8 cellular contexts compared by ENCODE assay signal in the genomic region with DNA sequence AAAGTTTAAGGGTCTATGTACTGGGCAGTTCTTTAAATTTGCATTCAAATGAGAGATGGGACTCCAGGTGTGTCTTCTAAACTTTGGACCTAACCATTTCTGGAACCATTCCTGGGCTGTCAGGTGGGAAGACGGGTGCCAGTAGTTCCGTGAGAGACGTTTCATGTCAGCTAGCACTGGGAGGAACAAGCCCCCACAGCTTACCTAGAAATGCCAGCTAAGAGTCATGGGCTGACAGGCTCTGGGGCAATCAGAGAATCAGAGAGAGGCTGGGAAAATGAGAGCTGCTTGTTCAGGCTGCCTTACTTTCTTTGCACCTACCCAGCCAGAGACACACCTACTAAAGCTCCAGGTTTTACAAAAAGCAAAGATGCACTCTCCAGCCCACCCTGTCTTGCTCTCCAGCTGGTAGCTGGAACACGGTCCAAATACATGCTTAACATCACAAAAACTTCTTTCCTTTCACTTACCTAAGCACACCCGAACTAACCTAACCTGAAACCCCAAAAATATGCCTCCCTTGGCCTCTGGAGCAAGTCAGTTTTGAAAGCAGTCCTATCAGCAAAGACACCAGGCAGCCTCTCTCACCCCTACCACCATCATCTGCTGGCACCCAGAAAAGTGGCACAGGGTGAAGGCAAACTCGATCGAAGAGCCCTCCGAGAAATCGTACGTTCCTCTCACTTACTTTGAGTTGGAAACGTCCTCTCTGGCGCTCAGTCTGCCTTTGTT. TPM values are rescaled to one million over a fixed set of nuclear protein-coding genes. Genes with fewer than 3 reads are reported as not detected.
DNase-seq lines count a peak whose midpoint lies in the region; ATAC-seq and TF ChIP-seq lines count a peak whose summit lies in the region.

No MANE protein-coding gene starts in this region.

- POLR2A ChIA-PET in HEK293 (lab: Yijun Ruan, JAX), result no interaction called here

- no peaks in the 10 kb centered on the region for H3K79me2 ChIP-seq in mammary epithelial cell (ENCODE audit: insufficient read depth, low read length)

- DNase-seq in mammary epithelial cell, result peak; percentile 31
- no peak for DNase-seq in skeletal muscle cell (ENCODE audit: low read depth)
- DNase-seq in NK-92 (lab: John Stamatoyannopoulos, UW; ENCODE audit: unreplicated experiment), result no peak
- DNase-seq in D341Med (ENCODE audit: low spot score), result no peak
- DNase-seq in activated naive CD4-positive, alpha-beta T cell treated with anti-CD3 and anti-CD28 coated beads, Interleukin-2, amount 50 U/mL, for 16 hours, result no peak

- H3K4me2 ChIP-seq in mammary epithelial cell (ENCODE audit: insufficient read depth, low read depth, low read length), result peak overlapping the region; percentile 83

- H3K27ac ChIP-seq in HEK293 (ENCODE audit: extremely low read depth, low read depth, low read length), result no peak overlapping the region
- H3K27ac ChIP-seq in mammary epithelial cell (ENCODE audit: insufficient read depth, low read depth, low read length), result no peak overlapping the region
- H3K27ac ChIP-seq in iPS-20b (ENCODE audit: low read length), result no peak overlapping the region

- no peaks in the 10 kb centered on the region for H3K4me1 ChIP-seq in HEK293 (ENCODE audit: control insufficient read depth, insufficient read depth, low read length)
- peaks cover 13% of the 10 kb centered on the region for H3K4me1 ChIP-seq in mammary epithelial cell (ENCODE audit: insufficient read depth, low read length)
- peaks cover 28% of the 10 kb centered on the region; the same call in 1 of the 2 replicates for H3K4me1 ChIP-seq in iPS-20b (ENCODE audit: insufficient read depth, low read length)

- in situ Hi-C loops in mammary epithelial cell (cut with MboI; ENCODE audit: low sequenced_read_pairs in 2 of 2), result no loop called here

- intact Hi-C loops in mammary epithelial cell (cut with micrococcal nuclease), result loop anchor here (10.0 kb wide), 1 partner anchor 252 kb away; no protein-coding TSS in a partner anchor

- H3K36me3 ChIP-seq in HEK293 (ENCODE audit: control insufficient read depth in 2 of 2, insufficient read depth in 1 of 2, low read length in 2 of 2) (no peaks in the 10 kb centered on the region), mammary epithelial cell (ENCODE audit: insufficient read depth, low read length) (no peaks in the 10 kb centered on the region), iPS-20b (ENCODE audit: insufficient read depth, low read depth, low read length) (no peaks in the 10 kb centered on the region)

- H3K4me3 ChIP-seq in HEK293 (ENCODE audit: low read depth, low read length), result peak overlapping the region; percentile 50
- peak overlapping the region; percentile 24 to 50 (median 31) for H3K4me3 ChIP-seq in mammary epithelial cell (replicated peaks in 1 of 3; ENCODE audit: insufficient read depth in 1 of 3, low read depth in 2 of 3, low read length in 3 of 3)
- peak overlapping the region; percentile 75 for H3K4me3 ChIP-seq in iPS-20b (ENCODE audit: low read length)
- H3K4me3 ChIP-seq in skeletal muscle cell (ENCODE audit: low read depth, low read length), result peak overlapping the region; percentile 44

- H2AFZ ChIP-seq in mammary epithelial cell (ENCODE audit: low read depth, low read length), result peak overlapping the region; percentile 90

- no TSS peak for BruUV-seq in mammary epithelial cell (replicated peaks; lab: Mats Ljungman, UMichigan)

- CTCF ChIA-PET in HEK293 (lab: Yijun Ruan, JAX) (no interaction called here), mammary epithelial cell (lab: Charles Lee; ENCODE audit: low non-redundant PET) (no interaction called here)

- TF ChIP-seq CTCF in HEK293 (tag by site-specific recombination; IDR thresholded peaks at IDR 0.05), result no peak
- TF ChIP-seq CTCF in mammary epithelial cell (conservative IDR thresholded peaks at IDR 0.05 in 1 of 2, IDR thresholded peaks at IDR 0.05 in 1 of 2; ENCODE audit: extremely low read depth in 1 of 2, insufficient read depth in 1 of 2, low read depth in 1 of 2, low read length in 2 of 2), result peak in 1 of 2 donors; percentile 1

- H4K20me1 ChIP-seq in mammary epithelial cell (ENCODE audit: insufficient read depth, low read length), result no peaks in the 10 kb centered on the region

- no peak for ATAC-seq in GM19395 (IDR thresholded peaks at IDR 0.05; ENCODE audit: unreplicated experiment)

- no peaks in the 10 kb centered on the region for H3K9me3 ChIP-seq in HEK293 (ENCODE audit: control insufficient read depth, insufficient read depth, low read depth, low read length)
- H3K9me3 ChIP-seq in mammary epithelial cell (replicated peaks; ENCODE audit: insufficient read depth, low read length), result no peaks in the 10 kb centered on the region
- no peaks in the 10 kb centered on the region for H3K9me3 ChIP-seq in iPS-20b (ENCODE audit: insufficient read depth, low read depth, low read length)

- dilution Hi-C loops in mammary epithelial cell (cut with HindIII; ENCODE audit: low sequenced_read_pairs), result no loop called here

- peak overlapping the region; percentile 30 for H3K9ac ChIP-seq in mammary epithelial cell (ENCODE audit: insufficient read depth, low read length)
- peak overlapping the region; percentile 80; the same call in 1 of the 2 replicates for H3K9ac ChIP-seq in iPS-20b (ENCODE audit: low read depth, low read length)

- WGBS in mammary epithelial cell (ENCODE audit: low coverage, missing lambda C conversion rate), result 2% methylated on average over 5 of the region's 12 CpGs

- H3K27me3 ChIP-seq in mammary epithelial cell (ENCODE audit: insufficient read depth, low read length), result no peaks in the 10 kb centered on the region
- peaks cover 17% of the 10 kb centered on the region for H3K27me3 ChIP-seq in iPS-20b (ENCODE audit: insufficient read depth, low read length)

TF ChIP-seq in HEK293, 187 proteins besides CTCF, POLR2A, EP300 and RAD21 (continues in another document):
- TF ChIP-seq FEZF1 (tag by site-specific recombination; IDR thresholded peaks at IDR 0.05), result no peak
- TF ChIP-seq KLF9 (tag by site-specific recombination; IDR thresholded peaks at IDR 0.05; ENCODE audit: low read depth), result no peak
- TF ChIP-seq ZNF548 (tag by site-specific recombination; IDR thresholded peaks at IDR 0.05), result no peak
- TF ChIP-seq ZNF626 (tag by site-specific recombination; IDR thresholded peaks at IDR 0.05), result no peak
- TF ChIP-seq, protein P1, sequence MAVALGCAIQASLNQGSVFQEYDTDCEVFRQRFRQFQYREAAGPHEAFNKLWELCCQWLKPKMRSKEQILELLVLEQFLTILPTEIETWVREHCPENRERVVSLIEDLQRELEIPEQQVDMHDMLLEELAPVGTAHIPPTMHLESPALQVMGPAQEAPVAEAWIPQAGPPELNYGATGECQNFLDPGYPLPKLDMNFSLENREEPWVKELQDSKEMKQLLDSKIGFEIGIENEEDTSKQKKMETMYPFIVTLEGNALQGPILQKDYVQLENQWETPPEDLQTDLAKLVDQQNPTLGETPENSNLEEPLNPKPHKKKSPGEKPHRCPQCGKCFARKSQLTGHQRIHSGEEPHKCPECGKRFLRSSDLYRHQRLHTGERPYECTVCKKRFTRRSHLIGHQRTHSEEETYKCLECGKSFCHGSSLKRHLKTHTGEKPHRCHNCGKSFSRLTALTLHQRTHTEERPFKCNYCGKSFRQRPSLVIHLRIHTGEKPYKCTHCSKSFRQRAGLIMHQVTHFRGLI (tag by site-specific recombination; IDR thresholded peaks at IDR 0.05), result no peak
- TF ChIP-seq BCL11B (tag by site-specific recombination; IDR thresholded peaks at IDR 0.05; ENCODE audit: low read depth), result no peak
- TF ChIP-seq, protein P2, sequence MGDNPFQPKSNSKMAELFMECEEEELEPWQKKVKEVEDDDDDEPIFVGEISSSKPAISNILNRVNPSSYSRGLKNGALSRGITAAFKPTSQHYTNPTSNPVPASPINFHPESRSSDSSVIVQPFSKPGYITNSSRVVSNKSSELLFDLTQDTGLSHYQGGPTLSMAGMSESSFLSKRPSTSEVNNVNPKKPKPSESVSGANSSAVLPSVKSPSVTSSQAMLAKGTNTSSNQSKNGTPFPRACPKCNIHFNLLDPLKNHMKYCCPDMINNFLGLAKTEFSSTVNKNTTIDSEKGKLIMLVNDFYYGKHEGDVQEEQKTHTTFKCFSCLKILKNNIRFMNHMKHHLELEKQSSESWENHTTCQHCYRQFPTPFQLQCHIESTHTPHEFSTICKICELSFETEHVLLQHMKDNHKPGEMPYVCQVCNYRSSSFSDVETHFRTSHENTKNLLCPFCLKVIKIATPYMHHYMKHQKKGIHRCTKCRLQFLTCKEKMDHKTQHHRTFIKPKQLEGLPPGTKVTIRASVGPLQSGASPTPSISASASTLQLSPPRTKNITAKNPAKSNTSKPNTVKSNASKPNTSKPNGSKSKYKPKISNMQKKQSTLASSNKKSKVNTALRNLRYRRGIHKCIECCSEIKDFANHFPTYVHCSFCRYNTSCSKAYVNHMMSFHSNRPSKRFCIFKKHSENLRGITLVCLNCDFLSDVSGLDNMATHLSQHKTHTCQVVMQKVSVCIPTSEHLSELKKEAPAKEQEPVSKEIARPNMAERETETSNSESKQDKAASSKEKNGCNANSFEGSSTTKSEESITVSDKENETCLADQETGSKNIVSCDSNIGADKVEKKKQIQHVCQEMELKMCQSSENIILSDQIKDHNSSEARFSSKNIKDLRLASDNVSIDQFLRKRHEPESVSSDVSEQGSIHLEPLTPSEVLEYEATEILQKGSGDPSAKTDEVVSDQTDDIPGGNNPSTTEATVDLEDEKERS (tag by site-specific recombination; IDR thresholded peaks at IDR 0.05), result no peak
- no peak for TF ChIP-seq HOXA7 (CRISPR knock-in tag; IDR thresholded peaks at IDR 0.05; ENCODE audit: borderline replicate concordance)
- TF ChIP-seq ZSCAN16 (tag by site-specific recombination; IDR thresholded peaks at IDR 0.05), result no peak
- TF ChIP-seq, protein P3, sequence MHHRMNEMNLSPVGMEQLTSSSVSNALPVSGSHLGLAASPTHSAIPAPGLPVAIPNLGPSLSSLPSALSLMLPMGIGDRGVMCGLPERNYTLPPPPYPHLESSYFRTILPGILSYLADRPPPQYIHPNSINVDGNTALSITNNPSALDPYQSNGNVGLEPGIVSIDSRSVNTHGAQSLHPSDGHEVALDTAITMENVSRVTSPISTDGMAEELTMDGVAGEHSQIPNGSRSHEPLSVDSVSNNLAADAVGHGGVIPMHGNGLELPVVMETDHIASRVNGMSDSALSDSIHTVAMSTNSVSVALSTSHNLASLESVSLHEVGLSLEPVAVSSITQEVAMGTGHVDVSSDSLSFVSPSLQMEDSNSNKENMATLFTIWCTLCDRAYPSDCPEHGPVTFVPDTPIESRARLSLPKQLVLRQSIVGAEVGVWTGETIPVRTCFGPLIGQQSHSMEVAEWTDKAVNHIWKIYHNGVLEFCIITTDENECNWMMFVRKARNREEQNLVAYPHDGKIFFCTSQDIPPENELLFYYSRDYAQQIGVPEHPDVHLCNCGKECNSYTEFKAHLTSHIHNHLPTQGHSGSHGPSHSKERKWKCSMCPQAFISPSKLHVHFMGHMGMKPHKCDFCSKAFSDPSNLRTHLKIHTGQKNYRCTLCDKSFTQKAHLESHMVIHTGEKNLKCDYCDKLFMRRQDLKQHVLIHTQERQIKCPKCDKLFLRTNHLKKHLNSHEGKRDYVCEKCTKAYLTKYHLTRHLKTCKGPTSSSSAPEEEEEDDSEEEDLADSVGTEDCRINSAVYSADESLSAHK (tag by site-specific recombination; IDR thresholded peaks at IDR 0.05), result no peak

RNA-seq across cellular contexts. Expression of a gene that starts 0.6 kb away (rescaled TPM):
- total RNA-seq in mammary epithelial cell, result 1 to 10 TPM; 3.2 to 4.3 TPM
- 3.1 TPM for polyA plus RNA-seq in mammary epithelial cell
- 0.47 TPM for polyA minus RNA-seq in mammary epithelial cell
